In genomic region chr5:16616536-16617271, GRCh38 we compare ENCODE assay signal across 8 cellular contexts. TPM values are rescaled to one million over a fixed set of nuclear protein-coding genes. Genes with fewer than 3 reads are reported as not detected.
DNase-seq lines count a peak whose midpoint lies in the region; ATAC-seq and TF ChIP-seq lines count a peak whose summit lies in the region.

TSS of gene RETREG1 (minus strand) at chr5:16616997. CDS start at chr5:16616971, 26 bp downstream.

- no peak for TF ChIP-seq POLR2A in prostate gland (IDR thresholded peaks at IDR 0.05)

- peaks cover 9 to 16% of the 10 kb centered on the region in 2 donors for H3K36me3 Mint-ChIP-seq in activated naive CD4-positive, alpha-beta T cell treated with anti-CD3 and anti-CD28 coated beads, Interleukin-2, amount 50 U/mL, for 72 hours

- no peaks in the 10 kb centered on the region for H3K36me3 ChIP-seq in heart right ventricle
- H3K36me3 ChIP-seq in prostate gland, result no peaks in the 10 kb centered on the region
- H3K36me3 ChIP-seq in upper lobe of right lung, result no peaks in the 10 kb centered on the region

- H3K27ac Mint-ChIP-seq in activated naive CD4-positive, alpha-beta T cell treated with anti-CD3 and anti-CD28 coated beads, Interleukin-2, amount 50 U/mL, for 72 hours, result peak within 1 kb of the TSS in 1 of 2 donors; percentile 95

- intact Hi-C loops in heart right ventricle (cut with DNase I) (loop anchor here in 1 of 10 donors (2.0 kb wide), 1 partner anchor 64 kb away; no protein-coding TSS in a partner anchor), prostate gland (cut with DNase I) (no loop called here), upper lobe of right lung (cut with DNase I) (no loop called here)

- H3K27me3 ChIP-seq in heart right ventricle (peaks cover 0 to 15% (median 0%) of the 10 kb centered on the region in 7 donors), prostate gland (replicated peaks; ENCODE audit: insufficient read depth) (no peaks in the 10 kb centered on the region), upper lobe of right lung (no peaks in the 10 kb centered on the region)

- TF ChIP-seq CTCF in AG10803 (conservative IDR thresholded peaks at IDR 0.05; ENCODE audit: low read length), result no peak
- TF ChIP-seq CTCF in heart right ventricle (IDR thresholded peaks at IDR 0.05), result no peak
- TF ChIP-seq CTCF in prostate gland (IDR thresholded peaks at IDR 0.05), result no peak
- no peak for TF ChIP-seq CTCF in upper lobe of right lung (IDR thresholded peaks at IDR 0.05)

- in situ Hi-C loops in SK-MEL-5 (cut with HindIII; ENCODE audit: low pct_unique_long_range_greater_than_20kb, low sequenced_read_pairs), result no loop called here

- peak within 1 kb of the TSS; percentile 46 for H3K4me3 ChIP-seq in AG10803 (ENCODE audit: low read length)
- peak within 1 kb of the TSS; percentile 59 to 94 (median 74) for H3K4me3 ChIP-seq in heart right ventricle
- H3K4me3 ChIP-seq in prostate gland, result peak within 1 kb of the TSS; percentile 71 to 77
- H3K4me3 ChIP-seq in upper lobe of right lung, result peak within 1 kb of the TSS; percentile 69

- H3K4me1 ChIP-seq in heart right ventricle (peaks cover 0 to 24% (median 12%) of the 10 kb centered on the region in 9 donors), prostate gland (replicated peaks) (no peaks in the 10 kb centered on the region), upper lobe of right lung (peaks cover 8% of the 10 kb centered on the region)

- peak within 1 kb of the TSS; percentile 47 to 88 (median 76) for H3K27ac ChIP-seq in heart right ventricle
- peak within 1 kb of the TSS; percentile 70 to 71 for H3K27ac ChIP-seq in prostate gland
- peak within 1 kb of the TSS; percentile 33 for H3K27ac ChIP-seq in upper lobe of right lung

- WGBS in heart right ventricle, 2 donors, result 1% methylated on average over 82 to 86 of the region's 86 CpGs
- under 1% methylated on average over 49 of the region's 86 CpGs for WGBS in prostate gland

- DNase-seq in AG10803 (ENCODE audit: low read depth), result no peak
- peak; percentile 58 for DNase-seq in SK-MEL-5 (ENCODE audit: low read depth, low spot score)
- peak; percentile 80 to 82 for DNase-seq in activated naive CD4-positive, alpha-beta T cell treated with anti-CD3 and anti-CD28 coated beads, Interleukin-2, amount 50 U/mL, for 72 hours (ENCODE audit: low spot score in 2 of 2)
- peak; percentile 68 to 76 for DNase-seq in heart right ventricle
- DNase-seq in prostate gland (ENCODE audit: low spot score), result peak; percentile 71
- peak; percentile 88 for DNase-seq in upper lobe of right lung

- no peaks in the 10 kb centered on the region for H3K9me3 Mint-ChIP-seq in activated naive CD4-positive, alpha-beta T cell treated with anti-CD3 and anti-CD28 coated beads, Interleukin-2, amount 50 U/mL, for 72 hours

- ATAC-seq in GM19025 (IDR thresholded peaks at IDR 0.05; ENCODE audit: low read depth, unreplicated experiment) (peak; percentile 67), HG03378 (IDR thresholded peaks at IDR 0.05; ENCODE audit: unreplicated experiment) (peak; percentile 43), heart right ventricle (peak; percentile 81 to 91 (median 88)), upper lobe of right lung (peak; percentile 94)
- ATAC-seq in activated naive CD4-positive, alpha-beta T cell treated with anti-CD3 and anti-CD28 coated beads, Interleukin-2, amount 50 U/mL, for 72 hours, result peak; percentile 80 to 89

- H3K9me3 ChIP-seq in heart right ventricle, result no peaks in the 10 kb centered on the region
- H3K9me3 ChIP-seq in prostate gland, result no peaks in the 10 kb centered on the region
- no peaks in the 10 kb centered on the region for H3K9me3 ChIP-seq in upper lobe of right lung

RNA-seq across cellular contexts. Expression of gene RETREG1, which starts in this region (rescaled TPM):
- total RNA-seq in SK-MEL-5 (2014; rRNA removed; shearing (Covaris generic)), result 47.9 and 49.3 TPM in 2 replicates
- polyA plus RNA-seq in SK-MEL-5 (2015; cell fraction: cytosol; rRNA removed), result 60.4 and 73.7 TPM in 2 replicates
- polyA plus RNA-seq in SK-MEL-5 (2015; cell fraction: nucleus; rRNA removed), result 62.4 and 77.6 TPM in 2 replicates
- total RNA-seq in activated naive CD4-positive, alpha-beta T cell treated with anti-CD3 and anti-CD28 coated beads, Interleukin-2, amount 50 U/mL, for 72 hours, result 10 to 100 TPM in 1 of 2 donors, 1 to 10 TPM in 1; 7.4 to 26.5 TPM
- total RNA-seq in heart right ventricle (100 to 1,000 TPM; 156 to 337 (median 216) TPM), prostate gland (10 to 100 TPM; 13.5 to 18.4 TPM), upper lobe of right lung (22.8 TPM)
- polyA plus RNA-seq in heart right ventricle, result 100 to 1,000 TPM in 1 of 2 donors, 10 to 100 TPM in 1; 14.6 to 253 TPM

Comparison
In these comparisons a context has a peak if more than half of its experiments do, and no peak if none do; other contexts are left out.
1. ATAC-seq: peak in every context shown above with its lines; median percentile 94 in upper lobe of right lung; 88 in heart right ventricle; 84 in activated naive CD4-positive, alpha-beta T cell treated with anti-CD3 and anti-CD28 coated beads, Interleukin-2, amount 50 U/mL, for 72 hours; 67 in GM19025; 43 in HG03378.